ENCODE assay signal across 21 cellular contexts in genomic region chr10:48927198-48927597, GRCh38. TPM values are rescaled to one million over a fixed set of nuclear protein-coding genes. Genes with fewer than 3 reads are reported as not detected.
"Had no signal": no experiment of that assay in that cellular context is flagged by ENCODE, and none has a peak within 500 bp of the region (broad histone marks: within the 10 kb centered on the region; RNA-seq: fewer than 3 reads in every experiment).

No MANE protein-coding gene starts in this region.

- H3K4me1 Mint-ChIP-seq: natural killer cell had no signal

- H3K36me3 ChIP-seq: prostate gland, tibial artery, upper lobe of left lung, uterus had no signal

- H3K4me3 Mint-ChIP-seq: natural killer cell had no signal

- H3K27me3 ChIP-seq: tibial artery, upper lobe of left lung, uterus had no signal

- H3K27ac ChIP-seq: foreskin keratinocyte, parathyroid adenoma, prostate gland, tibial artery, upper lobe of left lung, uterus had no signal

- H3K9me3 ChIP-seq: mucosa of descending colon, prostate gland, tibial artery, upper lobe of left lung, uterus had no signal

- H3K27ac Mint-ChIP-seq: natural killer cell had no signal

- DNase-seq: effector memory CD4-positive, alpha-beta T cell; foreskin keratinocyte; hippocampal formation; left colon; mammary epithelial cell; mucosa of descending colon; natural killer cell; stimulated activated CD4-positive, alpha-beta T cell treated with anti-CD3 and anti-CD28 coated beads, Interleukin-2, amount 100 ng/mL, for 48 hours; stimulated activated naive CD8-positive, alpha-beta T cell treated with anti-CD3 and anti-CD28 coated beads, Interleukin-15, Interleukin-2, amounts not matched to agents 100 U/mL and 50 U/mL, for 24 hours; tibial artery; upper lobe of left lung; uterus had no signal

- H3K9me3 Mint-ChIP-seq: natural killer cell had no signal

- H3K36me3 Mint-ChIP-seq: natural killer cell had no signal

- H3K4me1 ChIP-seq: foreskin keratinocyte, parathyroid adenoma, prostate gland, tibial artery, upper lobe of left lung, uterus had no signal

- H3K4me3 ChIP-seq: mucosa of descending colon, prostate gland, smooth muscle cell, tibial artery, upper lobe of left lung, uterus had no signal

- ATAC-seq: foreskin keratinocyte; left colon; mucosa of descending colon; natural killer cell; stimulated activated naive CD8-positive, alpha-beta T cell treated with anti-CD3 and anti-CD28 coated beads, Interleukin-15, Interleukin-2, amounts not matched to agents 100 U/mL and 50 U/mL, for 24 hours had no signal

RNA-seq across cellular contexts. Expression of gene LRRC18, which starts 12.4 kb away (rescaled TPM):
- total RNA-seq: epithelial cell of proximal tubule, foreskin keratinocyte, kidney epithelial cell, left colon, lower leg skin, mammary epithelial cell, mucosa of descending colon, natural killer cell, omental fat pad, renal cortical epithelial cell, smooth muscle cell, temporal lobe had no signal
- polyA plus RNA-seq: foreskin keratinocyte, mammary epithelial cell, smooth muscle cell had no signal
